In genomic region chr9:94847486-94847885, GRCh38 we compare ENCODE assay signal across 14 cellular contexts.
DNase-seq lines count a peak whose midpoint lies in the region; ATAC-seq and TF ChIP-seq lines count a peak whose summit lies in the region.
"Had no signal": no experiment of that assay in that cellular context is flagged by ENCODE, and none has a peak within 500 bp of the region (broad histone marks: within the 10 kb centered on the region; RNA-seq: fewer than 3 reads in every experiment).

No MANE protein-coding gene starts in this region.

- H3K9ac ChIP-seq in Karpas-422 (ENCODE audit: low read length): no peak overlapping the region

- H3K4me3 Mint-ChIP-seq in central memory CD8-positive, alpha-beta T cell: no peak overlapping the region
- no peak overlapping the region for H3K4me3 Mint-ChIP-seq in naive thymus-derived CD8-positive, alpha-beta T cell
- H3K4me3 Mint-ChIP-seq: activated T-cell treated with anti-CD3 and anti-CD28 coated beads, Interleukin-2, amount 50 U/mL, for 72 hours; T-helper 1 cell treated with Interleukin-12 subunit alpha and Interleukin-12 subunit beta and Interleukin-4 antibody, amounts not matched to agents 30 μg/mL and 1 μg/mL, for 36 hours had no signal

- H3K36me3 ChIP-seq in muscle layer of duodenum (ENCODE audit: control insufficient read depth in 1 of 2, insufficient read depth in 2 of 2, low read length in 2 of 2) (no peaks in the 10 kb centered on the region), Karpas-422 (ENCODE audit: insufficient read depth, low read length) (no peaks in the 10 kb centered on the region)
- H3K36me3 ChIP-seq: upper lobe of left lung had no signal

- no peak for TF ChIP-seq CTCF in AG09309 (IDR thresholded peaks at IDR 0.05; ENCODE audit: control insufficient read depth, insufficient read depth, low read depth, low read length, missing control alignments)

- peaks cover 16% of the 10 kb centered on the region for H3K4me1 Mint-ChIP-seq in central memory CD8-positive, alpha-beta T cell
- H3K4me1 Mint-ChIP-seq in naive thymus-derived CD8-positive, alpha-beta T cell: peaks cover 12 to 25% (median 19%) of the 10 kb centered on the region in 4 donors

- POLR2A ChIA-PET in naive thymus-derived CD8-positive, alpha-beta T cell (lab: Charles Lee): no interaction called here

- no peaks in the 10 kb centered on the region; the same call in 1 of the 2 replicates for H3K79me2 ChIP-seq in Karpas-422 (ENCODE audit: low read length)

- H3K4me3 ChIP-seq in AG09309 (ENCODE audit: control insufficient read depth, low read depth, low read length) (no peak overlapping the region), muscle layer of duodenum (ENCODE audit: low read depth in 1 of 2, low read length in 2 of 2) (no peak overlapping the region), Karpas-422 (ENCODE audit: low read length) (no peak overlapping the region)
- H3K4me3 ChIP-seq: upper lobe of left lung had no signal

- no peaks in the 10 kb centered on the region for H3K9me3 Mint-ChIP-seq in central memory CD8-positive, alpha-beta T cell
- H3K9me3 Mint-ChIP-seq in naive thymus-derived CD8-positive, alpha-beta T cell: peaks cover 0 to 4% (median 0%) of the 10 kb centered on the region in 9 donors
- H3K9me3 Mint-ChIP-seq: T-helper 1 cell treated with Interleukin-12 subunit alpha and Interleukin-12 subunit beta and Interleukin-4 antibody, amounts not matched to agents 30 μg/mL and 1 μg/mL, for 36 hours had no signal

- H3K4me2 ChIP-seq in Karpas-422 (ENCODE audit: low read depth, low read length, poor library complexity, severe bottlenecking): no peak overlapping the region

- H3K27ac ChIP-seq in muscle layer of duodenum (ENCODE audit: low read length) (peak overlapping the region; percentile 16), Karpas-422 (ENCODE audit: low read length) (no peak overlapping the region)

- no peak overlapping the region for H2AFZ ChIP-seq in Karpas-422 (ENCODE audit: low read length)

- H3K4me1 ChIP-seq in muscle layer of duodenum (ENCODE audit: control insufficient read depth in 1 of 2, insufficient read depth in 2 of 2, low read length in 2 of 2) (no peaks in the 10 kb centered on the region), Karpas-422 (ENCODE audit: low read length) (no peaks in the 10 kb centered on the region)
- H3K4me1 ChIP-seq: upper lobe of left lung had no signal

- H3K27ac Mint-ChIP-seq in central memory CD8-positive, alpha-beta T cell (ENCODE audit: low read depth): peak overlapping the region; percentile 33
- peak overlapping the region in 3 of 10 donors; percentile 55 to 91 (median 76) for H3K27ac Mint-ChIP-seq in naive thymus-derived CD8-positive, alpha-beta T cell
- H3K27ac Mint-ChIP-seq: activated T-cell treated with anti-CD3 and anti-CD28 coated beads, Interleukin-2, amount 50 U/mL, for 72 hours; T-helper 1 cell treated with Interleukin-12 subunit alpha and Interleukin-12 subunit beta and Interleukin-4 antibody, amounts not matched to agents 30 μg/mL and 1 μg/mL, for 36 hours had no signal

- no peaks in the 10 kb centered on the region for H3K27me3 ChIP-seq in muscle layer of duodenum (ENCODE audit: low read depth, low read length)
- H3K27me3 ChIP-seq in Karpas-422 (ENCODE audit: low read length): no peaks in the 10 kb centered on the region
- H3K27me3 ChIP-seq: upper lobe of left lung had no signal

- no peaks in the 10 kb centered on the region for H3K36me3 Mint-ChIP-seq in central memory CD8-positive, alpha-beta T cell (ENCODE audit: insufficient read depth)
- H3K36me3 Mint-ChIP-seq in naive thymus-derived CD8-positive, alpha-beta T cell: peaks cover 0 to 9% (median 6%) of the 10 kb centered on the region in 3 donors

- peak; percentile 67 for DNase-seq in AG09309 (ENCODE audit: low read depth)
- DNase-seq in LHCN-M2 (ENCODE audit: low read depth): peak; percentile 94
- DNase-seq in central memory CD8-positive, alpha-beta T cell (ENCODE audit: low spot score in 2 of 2): no peak
- no peak for DNase-seq in naive thymus-derived CD8-positive, alpha-beta T cell
- DNase-seq in Karpas-422: no peak
- DNase-seq in DMS53 treated with DMSO at 0.1 percent for 48 hours (lab: John Stamatoyannopoulos, UW; ENCODE audit: unreplicated experiment): no peak
- no peak for DNase-seq in stimulated activated naive CD4-positive, alpha-beta T cell treated with Interleukin-2 at 50 U/mL for 16 hours (lab: John Stamatoyannopoulos, UW)
- DNase-seq: activated T-cell treated with anti-CD3 and anti-CD28 coated beads, Interleukin-2, amount 50 U/mL, for 72 hours; NCI-H510A treated with DMSO at 0.1 percent for 48 hours; stimulated activated CD4-positive, alpha-beta T cell treated with anti-CD3 and anti-CD28 coated beads, Interleukin-4, amount 100 ng/mL, for 4 hours; upper lobe of left lung had no signal

- H4K20me1 ChIP-seq in Karpas-422 (ENCODE audit: insufficient read depth, low read depth, low read length): 0 out of 2 replicates have a peak, but pooled peaks cover 6% of the 10 kb centered on the region

- ATAC-seq in central memory CD8-positive, alpha-beta T cell (replicated peaks; ENCODE audit: extremely low read depth, poor library complexity, severe bottlenecking): no peak
- ATAC-seq in naive thymus-derived CD8-positive, alpha-beta T cell: no peak
- ATAC-seq: HepG2 had no signal

- H3K9me2 ChIP-seq in Karpas-422 (replicated peaks; ENCODE audit: insufficient read depth, low read length): no peaks in the 10 kb centered on the region

- no peaks in the 10 kb centered on the region for H3K27me3 Mint-ChIP-seq in central memory CD8-positive, alpha-beta T cell
- peaks cover 0 to 7% (median 0%) of the 10 kb centered on the region in 5 donors for H3K27me3 Mint-ChIP-seq in naive thymus-derived CD8-positive, alpha-beta T cell

- H3K9me3 ChIP-seq in muscle layer of duodenum (ENCODE audit: control insufficient read depth in 1 of 2, low read length in 2 of 2) (no peaks in the 10 kb centered on the region), Karpas-422 (ENCODE audit: low read length) (no peaks in the 10 kb centered on the region)
- H3K9me3 ChIP-seq: upper lobe of left lung had no signal

Comparison
In these comparisons a context has a peak if more than half of its experiments do, and no peak if none do; other contexts are left out.
1. DNase-seq: peak in AG09309 (single experiment) and LHCN-M2 (single experiment); none in central memory CD8-positive, alpha-beta T cell (0 of 2), naive thymus-derived CD8-positive, alpha-beta T cell (0 of 10), Karpas-422 (single experiment), DMS53 treated with DMSO at 0.1 percent for 48 hours (single experiment) and stimulated activated naive CD4-positive, alpha-beta T cell treated with Interleukin-2 at 50 U/mL for 16 hours (single experiment).